10 cellular contexts compared by ENCODE assay signal in genomic region chr14:56944397-56944796, GRCh38.
"Had no signal": no experiment of that assay in that cellular context is flagged by ENCODE, and none has a peak within 500 bp of the region (broad histone marks: within the 10 kb centered on the region; RNA-seq: fewer than 3 reads in every experiment).

No MANE protein-coding gene starts in this region.

- ATAC-seq: GM23338, HCT116 had no signal

- H3K27ac ChIP-seq: GM23248 had no signal

- H3K4me1 Mint-ChIP-seq: GM23338 had no signal

- H3K4me3 Mint-ChIP-seq: GM23338, H9, HFFc6 had no signal

- H3K9ac ChIP-seq: GM23248 had no signal

- H3K4me2 ChIP-seq: GM23338 had no signal

- H2AFZ ChIP-seq: GM23248, GM23338 had no signal

- H3K9me3 ChIP-seq: HAP-1 had no signal

- H3K27ac Mint-ChIP-seq: GM23338, H9, HFFc6 had no signal

- H3K4me3 ChIP-seq: GM23248, GM23338, HAP-1 had no signal

- H3K36me3 ChIP-seq: HAP-1 had no signal

- FAIRE-seq: H54 had no signal

- DNase-seq: GM23248, GOT3, H7, H9, HCEC 1CT, HFFc6 had no signal
